22 cellular contexts compared by ENCODE assay signal in the genomic region with DNA sequence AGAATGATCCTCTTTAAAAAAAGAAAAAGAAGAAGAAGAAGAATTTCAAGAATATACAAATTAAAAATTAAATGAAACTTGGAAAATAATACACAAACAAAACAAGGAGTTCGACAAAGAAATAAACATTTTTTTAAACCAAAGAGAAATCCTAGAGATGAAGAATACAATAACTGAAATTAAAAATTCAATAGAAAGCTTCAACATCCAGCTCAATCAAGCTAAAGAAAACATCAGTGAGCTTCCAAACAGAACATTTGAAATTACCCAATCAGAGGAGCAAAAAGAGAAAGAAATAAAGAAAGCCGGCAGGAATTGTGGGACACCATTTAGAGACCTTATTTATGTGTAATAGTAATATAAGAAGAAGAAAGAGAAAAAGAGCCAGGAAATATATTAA. TPM values are rescaled to one million over a fixed set of nuclear protein-coding genes. Genes with fewer than 3 reads are reported as not detected.
A peak's percentile ranks its signal among the peaks of the same experiment; 100 is the strongest.
DNase-seq lines count a peak whose midpoint lies in the region; ATAC-seq, FAIRE-seq and TF ChIP-seq lines count a peak whose summit lies in the region.
"Had no signal": no experiment of that assay in that cellular context is flagged by ENCODE, and none has a peak within 500 bp of the region (broad histone marks: within the 10 kb centered on the region; RNA-seq: fewer than 3 reads in every experiment).

No MANE protein-coding gene starts in this region.

- H3K4me1 ChIP-seq in HEK293 (ENCODE audit: control insufficient read depth, insufficient read depth, low read length) (no peaks in the 10 kb centered on the region), endodermal cell (ENCODE audit: control insufficient read depth, insufficient read depth, low read length) (no peaks in the 10 kb centered on the region), BE2C (no peaks in the 10 kb centered on the region)
- H3K4me1 ChIP-seq: BLaER1 treated with 17β-estradiol and CSF1 and Interleukin-3, amounts not matched to agents 10 nM and 100 nM; Caco-2 had no signal

- FAIRE-seq in islet of Langerhans (lab: Jason Lieb, UNC) (peak; percentile 36), H54 (lab: Jason Lieb, UNC) (no peak)
- FAIRE-seq: A204.1, D721Med, G401.6, GM12891, GM19239 had no signal

- DNase-seq in endodermal cell (no peak), H54 (ENCODE audit: insufficient read length, low spot score) (no peak), BE2C (no peak)
- DNase-seq: 8988T; ACHN; AML-193; Caco-2; Calu3; CD4-positive, alpha-beta T cell; CD8-positive, alpha-beta T cell; DMS79 treated with DMSO at 0.1 percent for 48 hours; GF-D8 had no signal

- no peak for ATAC-seq in GM21717 (IDR thresholded peaks at IDR 0.05; ENCODE audit: unreplicated experiment)
- ATAC-seq: CD8-positive, alpha-beta T cell had no signal

- no peak overlapping the region for H3K4me3 Mint-ChIP-seq in endodermal cell
- H3K4me3 Mint-ChIP-seq: CD4-positive, alpha-beta T cell; CD8-positive, alpha-beta T cell had no signal

- H3K27me3 ChIP-seq in endodermal cell (ENCODE audit: control insufficient read depth, insufficient read depth, low read length, poor library complexity, severe bottlenecking) (no peaks in the 10 kb centered on the region), BE2C (0 out of 2 replicates have a peak, but pooled peaks cover 3% of the 10 kb centered on the region)
- H3K27me3 ChIP-seq: BLaER1 treated with 17β-estradiol and CSF1 and Interleukin-3, amounts not matched to agents 10 nM and 100 nM had no signal

- H3K4me3 ChIP-seq in HEK293 (ENCODE audit: low read depth, low read length) (no peak overlapping the region), endodermal cell (ENCODE audit: low read length) (peak overlapping the region; percentile 6), BE2C (ENCODE audit: low read depth, low read length) (no peak overlapping the region)
- H3K4me3 ChIP-seq: BLaER1 treated with 17β-estradiol and CSF1 and Interleukin-3, amounts not matched to agents 10 nM and 100 nM had no signal

- H3K9ac ChIP-seq in endodermal cell (ENCODE audit: extremely low read depth, low read length, poor library complexity, severe bottlenecking) = no peak overlapping the region
- H3K9ac ChIP-seq: BLaER1 treated with 17β-estradiol and CSF1 and Interleukin-3, amounts not matched to agents 10 nM and 100 nM had no signal

- H3K27ac ChIP-seq in HEK293 (ENCODE audit: extremely low read depth, low read depth, low read length) (no peak overlapping the region), endodermal cell (ENCODE audit: low read depth, low read length) (no peak overlapping the region)
- H3K27ac ChIP-seq: BLaER1 treated with 17β-estradiol and CSF1 and Interleukin-3, amounts not matched to agents 10 nM and 100 nM; C4-2B had no signal

- H3K36me3 Mint-ChIP-seq in endodermal cell (ENCODE audit: low read depth) = peaks cover 5% of the 10 kb centered on the region
- H3K36me3 Mint-ChIP-seq: CD8-positive, alpha-beta T cell had no signal

- POLR2A ChIA-PET in HEK293 (lab: Yijun Ruan, JAX) = no interaction called here

- TF ChIP-seq CTCF in HEK293 (tag by site-specific recombination; IDR thresholded peaks at IDR 0.05) (no peak), endodermal cell (conservative IDR thresholded peaks at IDR 0.05) (no peak), BE2C (IDR thresholded peaks at IDR 0.05; ENCODE audit: low read depth, low read length) (no peak)

- peaks cover 19% of the 10 kb centered on the region for H3K9me3 Mint-ChIP-seq in endodermal cell
- H3K9me3 Mint-ChIP-seq: CD4-positive, alpha-beta T cell; CD8-positive, alpha-beta T cell had no signal

- no peaks in the 10 kb centered on the region for H3K27me3 Mint-ChIP-seq in endodermal cell (ENCODE audit: insufficient read depth)

- H3K9me3 ChIP-seq in HEK293 (ENCODE audit: control insufficient read depth, insufficient read depth, low read depth, low read length) = no peaks in the 10 kb centered on the region; the same call in 1 of the 2 replicates
- peaks cover 21% of the 10 kb centered on the region for H3K9me3 ChIP-seq in endodermal cell (ENCODE audit: control insufficient read depth, low read length)
- H3K9me3 ChIP-seq in BE2C = no peaks in the 10 kb centered on the region

- H3K4me1 Mint-ChIP-seq in endodermal cell = no peaks in the 10 kb centered on the region

- no peak overlapping the region for H3K27ac Mint-ChIP-seq in endodermal cell
- H3K27ac Mint-ChIP-seq: CD4-positive, alpha-beta T cell; CD8-positive, alpha-beta T cell had no signal

- WGBS in endodermal cell (ENCODE audit: insufficient coverage in 1 of 2, insufficient read length in 1 of 2), 2 experiments = 92 to 100% methylated on average over 1 to 2 of the region's 2 CpGs

- TF ChIP-seq POLR2A in H54 (IDR thresholded peaks at IDR 0.05; ENCODE audit: low read depth, low read length) = no peak

- CTCF ChIA-PET in HEK293 (lab: Yijun Ruan, JAX) = no interaction called here

- H3K36me3 ChIP-seq in HEK293 (ENCODE audit: control insufficient read depth in 2 of 2, insufficient read depth in 1 of 2, low read length in 2 of 2) (no peaks in the 10 kb centered on the region), endodermal cell (ENCODE audit: control insufficient read depth, insufficient read depth, low read length) (no peaks in the 10 kb centered on the region), BE2C (no peaks in the 10 kb centered on the region)
- H3K36me3 ChIP-seq: BLaER1 treated with 17β-estradiol and CSF1 and Interleukin-3, amounts not matched to agents 10 nM and 100 nM had no signal

TF ChIP-seq in HEK293, 187 proteins besides CTCF, POLR2A, EP300 and RAD21:
- TF ChIP-seq ZNF621 (tag by site-specific recombination; IDR thresholded peaks at IDR 0.05) (no peak), TCF7L2 (IDR thresholded peaks at IDR 0.05; ENCODE audit: borderline replicate concordance, low read depth, low read length) (no peak), ZIC2 (tag by site-specific recombination; IDR thresholded peaks at IDR 0.05) (no peak), SETDB1 (IDR thresholded peaks at IDR 0.05; ENCODE audit: insufficient read length, low read length) (peak; percentile 63), ZNF184 (tag by site-specific recombination; IDR thresholded peaks at IDR 0.05) (no peak)

RNA-seq across cellular contexts. Expression of a gene that starts 37.2 kb away (rescaled TPM):
- not detected for total RNA-seq in endodermal cell
- polyA plus RNA-seq in endodermal cell (2013, experiment 1 of 2) = 3.9 TPM
- 7.3 TPM for polyA plus RNA-seq in endodermal cell (2013, experiment 2 of 2)
- polyA plus RNA-seq in BE2C (2012; ENCODE audit: insufficient read depth, insufficient read length, low read depth) = 0.26 TPM
- total RNA-seq: Caco-2; CD4-positive, alpha-beta T cell; CD8-positive, alpha-beta T cell had no signal
